In the genomic region with DNA sequence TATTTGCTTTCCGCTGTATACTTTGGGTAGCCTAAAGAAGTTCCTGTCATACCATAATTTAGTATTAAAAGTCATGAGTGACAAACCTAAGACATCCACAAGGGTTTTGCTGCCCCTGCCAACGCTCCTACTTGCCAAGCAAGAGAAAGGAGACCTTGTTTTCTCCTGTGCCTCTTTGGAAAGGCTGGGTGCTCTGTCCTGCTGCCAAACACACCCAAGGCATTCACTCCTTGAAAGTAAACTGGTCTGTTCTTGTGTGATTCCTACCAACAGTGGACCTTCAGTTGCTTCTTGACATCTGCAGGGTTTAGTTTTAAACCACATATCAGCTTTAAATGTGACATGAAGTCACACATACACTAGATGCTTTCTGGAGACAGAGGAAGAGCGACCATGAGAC, we compare ENCODE assay signal across 15 cellular contexts.
DNase-seq lines count a peak whose midpoint lies in the region; TF ChIP-seq lines count a peak whose summit lies in the region.
"Had no signal": no experiment of that assay in that cellular context is flagged by ENCODE, and none has a peak within 500 bp of the region (broad histone marks: within the 10 kb centered on the region; RNA-seq: fewer than 3 reads in every experiment).

No MANE protein-coding gene starts in this region.

- H3K27me3 ChIP-seq in hepatocyte, result no peaks in the 10 kb centered on the region

- H3K36me3 Mint-ChIP-seq in nephron (ENCODE audit: low read depth), result peaks cover 6% of the 10 kb centered on the region
- no peaks in the 10 kb centered on the region for H3K36me3 Mint-ChIP-seq in HFFc6 (ENCODE audit: low read depth)

- H3K27ac Mint-ChIP-seq in nephron (peak overlapping the region; percentile 57 to 86 (median 82)), HFFc6 (no peak overlapping the region)
- H3K27ac Mint-ChIP-seq: CD8-positive, alpha-beta T cell had no signal

- H3K27ac ChIP-seq in hepatocyte (peak overlapping the region; percentile 54), coronary artery (no peak overlapping the region)
- H3K27ac ChIP-seq: A549 had no signal

- peak overlapping the region; percentile 45 for H3K4me2 ChIP-seq in hepatocyte
- H3K4me2 ChIP-seq: A549 had no signal

- H3K4me1 Mint-ChIP-seq in nephron, result peaks cover 5% of the 10 kb centered on the region
- H3K4me1 Mint-ChIP-seq in HFFc6 (ENCODE audit: low read depth), result no peaks in the 10 kb centered on the region
- H3K4me1 Mint-ChIP-seq: H9 had no signal

- in situ Hi-C loops in SK-MEL-5 (cut with HindIII; ENCODE audit: low pct_unique_long_range_greater_than_20kb, low sequenced_read_pairs), result no loop called here

- H2AFZ ChIP-seq in hepatocyte, result peak overlapping the region; percentile 4

- 86% methylated on average over 3 of the region's 3 CpGs for WGBS in hepatocyte (ENCODE audit: low lambda C conversion rate, missing lambda C conversion rate)

- DNase-seq in SK-MEL-5 (ENCODE audit: low read depth, low spot score), result peak; percentile 11
- DNase-seq in hepatocyte (ENCODE audit: low spot score), result no peak
- DNase-seq in activated CD4-positive, alpha-beta T cell treated with anti-CD3 and anti-CD28 coated beads for 1 hour, result no peak
- no peak for DNase-seq in coronary artery (ENCODE audit: low spot score)
- DNase-seq in activated CD4-positive, alpha-beta T cell treated with anti-CD3 and anti-CD28 coated beads, Interleukin-2, amount 50 U/mL, for 1 hour, result no peak
- no peak for DNase-seq in HFFc6
- DNase-seq: Caco-2; CD8-positive, alpha-beta T cell; DND-41; GDM1; GOT3; H9 had no signal

- no peaks in the 10 kb centered on the region for H3K9me3 ChIP-seq in hepatocyte (ENCODE audit: low read depth)
- H3K9me3 ChIP-seq: Caco-2 had no signal

- no peaks in the 10 kb centered on the region for H3K9me2 ChIP-seq in hepatocyte (replicated peaks; ENCODE audit: insufficient read depth)

- H3K4me3 Mint-ChIP-seq in nephron, result no peak overlapping the region
- H3K4me3 Mint-ChIP-seq in HFFc6, result no peak overlapping the region
- H3K4me3 Mint-ChIP-seq: CD14-positive monocyte; CD8-positive, alpha-beta T cell; H9 had no signal

- H3K36me3 ChIP-seq in hepatocyte (replicated peaks; ENCODE audit: insufficient read depth, low read depth), result no peaks in the 10 kb centered on the region

- peaks cover 12% of the 10 kb centered on the region for H3K9me3 Mint-ChIP-seq in nephron
- peaks cover 18% of the 10 kb centered on the region for H3K9me3 Mint-ChIP-seq in HFFc6

- no peak overlapping the region for H3K4me3 ChIP-seq in hepatocyte
- no peak overlapping the region for H3K4me3 ChIP-seq in coronary artery
- H3K4me3 ChIP-seq: A549 had no signal

- TF ChIP-seq CTCF in hepatocyte (IDR thresholded peaks at IDR 0.05; ENCODE audit: poor library complexity) (no peak), nephron (IDR thresholded peaks at IDR 0.05; ENCODE audit: unreplicated experiment in 3 of 3) (no peak), coronary artery (IDR thresholded peaks at IDR 0.05) (no peak), HFFc6 (IDR thresholded peaks at IDR 0.05) (no peak)

- peaks cover 12% of the 10 kb centered on the region for H3K4me1 ChIP-seq in hepatocyte (ENCODE audit: insufficient read depth)
- H3K4me1 ChIP-seq: A549, Caco-2 had no signal

- H3K79me2 ChIP-seq in hepatocyte, result no peaks in the 10 kb centered on the region

- no peaks in the 10 kb centered on the region for H4K20me1 ChIP-seq in hepatocyte (ENCODE audit: insufficient read depth, poor library complexity, severe bottlenecking)

- H3K27me3 Mint-ChIP-seq in nephron (ENCODE audit: low read depth) (no peaks in the 10 kb centered on the region), HFFc6 (ENCODE audit: insufficient read depth) (no peaks in the 10 kb centered on the region; the same call in none of the 2 replicates)
